In genomic region chr3:49668861-49669260, GRCh38 we compare ENCODE assay signal across 13 cellular contexts. TPM values are rescaled to one million over a fixed set of nuclear protein-coding genes. Genes with fewer than 3 reads are reported as not detected.
A peak's percentile ranks its signal among the peaks of the same experiment; 100 is the strongest.
DNase-seq lines count a peak whose midpoint lies in the region; FAIRE-seq and TF ChIP-seq lines count a peak whose summit lies in the region.
"Had no signal": no experiment of that assay in that cellular context is flagged by ENCODE, and none has a peak within 500 bp of the region (broad histone marks: within the 10 kb centered on the region; RNA-seq: fewer than 3 reads in every experiment).

No MANE protein-coding gene starts in this region.

- intact Hi-C loops in posterior vena cava (cut with DNase I) = no loop called here

- no peak for FAIRE-seq in RCC 7860 (lab: Jason Lieb, UNC)
- FAIRE-seq: D721Med had no signal

- TF ChIP-seq CTCF in AG10803 (conservative IDR thresholded peaks at IDR 0.05; ENCODE audit: low read length) = no peak

- DNase-seq in AG10803 (ENCODE audit: low read depth) (peak; percentile 23), RCC 7860 (ENCODE audit: low spot score) (peak; percentile 56), islet precursor cell (peak; percentile 73), posterior vena cava (ENCODE audit: low spot score) (no peak), NCI-H1417 (lab: John Stamatoyannopoulos, UW) (no peak), DMS 273 (lab: John Stamatoyannopoulos, UW; ENCODE audit: unreplicated experiment) (no peak)
- DNase-seq: activated B cell treated with CpG ODN at 0.5 μM for 24 hours; activated naive CD4-positive, alpha-beta T cell treated with Interleukin-2 at 50 U/mL for 16 hours; gastrocnemius medialis; NCI-H1092; NCI-H226; stimulated activated CD4-positive, alpha-beta T cell treated with anti-CD3 and anti-CD28 coated beads, Interleukin-12 subunit alpha, Interleukin-12 subunit beta, amount 100 ng/mL, for 4 hours had no signal

- no peak overlapping the region for H3K4me3 ChIP-seq in AG10803 (ENCODE audit: low read length)
- H3K4me3 ChIP-seq: gastrocnemius medialis had no signal

RNA-seq across cellular contexts. Expression of gene APEH, which starts 5.3 kb away (rescaled TPM):
- total RNA-seq in posterior vena cava = 10 to 100 TPM; 51.8 to 52.5 TPM

RNA-seq across cellular contexts. Expression of gene MST1, which starts 20.4 kb away (rescaled TPM):
- total RNA-seq in posterior vena cava = 1 to 10 TPM; 3.0 to 9.1 TPM

RNA-seq across cellular contexts. Expression of gene RNF123, which starts 20.5 kb away (rescaled TPM):
- total RNA-seq in posterior vena cava = 10 to 100 TPM; 28.3 to 29.5 TPM

RNA-seq across cellular contexts. Expression of gene AMIGO3, which starts 50.6 kb away (rescaled TPM):
- not detected for total RNA-seq in posterior vena cava
- total RNA-seq: activated B cell treated with CpG ODN at 0.5 μM for 24 hours had no signal

RNA-seq across cellular contexts. Expression of gene GMPPB, which starts 54.9 kb away (rescaled TPM):
- 10 to 100 TPM; 28.8 to 29.6 TPM for total RNA-seq in posterior vena cava

Comparison
In these comparisons a context has a peak if more than half of its experiments do, and no peak if none do; other contexts are left out.
1. DNase-seq: peak in AG10803 (single experiment), RCC 7860 (single experiment) and islet precursor cell (single experiment); none in posterior vena cava (single experiment), NCI-H1417 (0 of 3) and DMS 273 (single experiment).